8 cellular contexts compared by ENCODE assay signal in genomic region chr15:48330045-48330840, GRCh38. TPM values are rescaled to one million over a fixed set of nuclear protein-coding genes. Genes with fewer than 3 reads are reported as not detected.
DNase-seq lines count a peak whose midpoint lies in the region; ATAC-seq and TF ChIP-seq lines count a peak whose summit lies in the region.

No MANE protein-coding gene starts in this region.

- H3K4me2 ChIP-seq in GM23248 (ENCODE audit: unreplicated experiment), result peak overlapping the region; percentile 92

- in situ Hi-C loops in GM23248 (cut with MboI), result no loop called here

- ATAC-seq in SK-N-SH treated with all-trans-retinoic acid at 6 μM for 48 hours (peak; percentile 12), psoas muscle (no peak)
- no peak for ATAC-seq in activated CD4-positive, CD25-positive, alpha-beta regulatory T cell treated with anti-CD3 and anti-CD28 coated beads, Interleukin-2, amount 50 U/mL, for 24 hours

- intact Hi-C loops in psoas muscle (cut with DNase I), result no loop called here

- H3K4me1 ChIP-seq in GM23248 (ENCODE audit: insufficient read depth) (peaks cover 11% of the 10 kb centered on the region; the same call in 1 of the 2 replicates), psoas muscle (peaks cover 24% of the 10 kb centered on the region)

- TF ChIP-seq CTCF in fibroblast of mammary gland (conservative IDR thresholded peaks at IDR 0.05; ENCODE audit: control insufficient read depth, insufficient read depth, low read depth, low read length), result no peak
- TF ChIP-seq CTCF in psoas muscle (IDR thresholded peaks at IDR 0.05), result no peak

- no peaks in the 10 kb centered on the region for H3K27me3 ChIP-seq in GM23248 (replicated peaks; ENCODE audit: insufficient read depth)
- no peaks in the 10 kb centered on the region for H3K27me3 ChIP-seq in psoas muscle (ENCODE audit: insufficient read depth in 3 of 3, low read length in 2 of 3)

- peak overlapping the region; percentile 91 for H3K4me3 ChIP-seq in GM23248
- peak overlapping the region; percentile 85 for H3K4me3 ChIP-seq in fibroblast of mammary gland (ENCODE audit: control insufficient read depth, low read depth, low read length)
- H3K4me3 ChIP-seq in psoas muscle, result peak overlapping the region; percentile 98

- DNase-seq in GM23248 (peak; percentile 46), fibroblast of mammary gland (ENCODE audit: low read depth) (no peak), psoas muscle (no peak), UCSD-AML1 (lab: John Stamatoyannopoulos, UW; ENCODE audit: unreplicated experiment) (no peak), NCI-H774 (lab: John Stamatoyannopoulos, UW) (no peak)
- no peak for DNase-seq in activated CD4-positive, CD25-positive, alpha-beta regulatory T cell (lab: John Stamatoyannopoulos, UW)

- peaks cover 27% of the 10 kb centered on the region for H3K79me2 ChIP-seq in GM23248 (ENCODE audit: insufficient read depth)

- no peaks in the 10 kb centered on the region for H3K9me2 ChIP-seq in GM23248 (ENCODE audit: insufficient read depth)

- WGBS in GM23248 (ENCODE audit: low coverage in 1 of 2, low lambda C conversion rate in 2 of 2, missing lambda C conversion rate in 2 of 2), 2 experiments, result 12 to 14% methylated on average over 12 of the region's 12 CpGs
- 14 to 17% (median 14%) methylated on average over 12 of the region's 12 CpGs for WGBS in psoas muscle, 3 donors

- H3K9me3 ChIP-seq in GM23248 (ENCODE audit: low read depth) (no peaks in the 10 kb centered on the region), psoas muscle (no peaks in the 10 kb centered on the region)

- peak overlapping the region; percentile 96 for H3K9ac ChIP-seq in GM23248

- peak overlapping the region; percentile 84 for H2AFZ ChIP-seq in GM23248

- peaks cover 6% of the 10 kb centered on the region; the same call in 1 of the 2 replicates for H3F3A ChIP-seq in GM23248 (ENCODE audit: insufficient read depth)

- H3K36me3 ChIP-seq in GM23248 (ENCODE audit: low read depth) (no peaks in the 10 kb centered on the region), psoas muscle (ENCODE audit: insufficient read depth in 1 of 2, low read depth in 1 of 2) (peaks cover 5 to 20% of the 10 kb centered on the region in 2 donors)

- no peaks in the 10 kb centered on the region for H4K20me1 ChIP-seq in GM23248 (ENCODE audit: insufficient read depth)

- peak overlapping the region; percentile 90 for H3K27ac ChIP-seq in GM23248
- peak overlapping the region; percentile 98 for H3K27ac ChIP-seq in psoas muscle

TF ChIP-seq in SK-N-SH treated with all-trans-retinoic acid at 6 μM for 48 hours, 23 proteins besides CTCF, POLR2A, EP300 and RAD21:
- TF ChIP-seq ZFP3 (CRISPR knock-in tag; IDR thresholded peaks at IDR 0.05), result no peak
- TF ChIP-seq ZC3H10 (CRISPR knock-in tag; IDR thresholded peaks at IDR 0.05), result no peak
- TF ChIP-seq ZNF8 (CRISPR knock-in tag; IDR thresholded peaks at IDR 0.05), result no peak
- TF ChIP-seq ZFP30 (CRISPR knock-in tag; IDR thresholded peaks at IDR 0.05), result no peak
- TF ChIP-seq PATZ1 (CRISPR knock-in tag; IDR thresholded peaks at IDR 0.05; ENCODE audit: borderline replicate concordance), result no peak
- no peak for TF ChIP-seq POU6F1 (CRISPR knock-in tag; IDR thresholded peaks at IDR 0.05; ENCODE audit: borderline replicate concordance, low read depth)
- TF ChIP-seq CSDC2 (CRISPR knock-in tag; IDR thresholded peaks at IDR 0.05), result no peak
- TF ChIP-seq ESRRG (CRISPR knock-in tag; IDR thresholded peaks at IDR 0.05), result no peak
- no peak for TF ChIP-seq CREB5 (CRISPR knock-in tag; IDR thresholded peaks at IDR 0.05; ENCODE audit: low read depth)
- no peak for TF ChIP-seq GLIS3 (CRISPR knock-in tag; IDR thresholded peaks at IDR 0.05)
- no peak for TF ChIP-seq RARB (CRISPR knock-in tag; IDR thresholded peaks at IDR 0.05)
- TF ChIP-seq PPARA (CRISPR knock-in tag; IDR thresholded peaks at IDR 0.05; ENCODE audit: borderline replicate concordance), result no peak
- TF ChIP-seq ZNF70 (CRISPR knock-in tag; IDR thresholded peaks at IDR 0.05), result no peak
- no peak for TF ChIP-seq TSHZ2 (CRISPR knock-in tag; IDR thresholded peaks at IDR 0.05)

RNA-seq across cellular contexts. Expression of gene DUT, which starts 1.0 kb away (rescaled TPM):
- 78.0 and 80.6 TPM in 2 replicates for total RNA-seq in GM23248 (2014; rRNA removed; shearing (Covaris generic))
- polyA plus RNA-seq in GM23248 (2016; fragmentation: Nextera tagmentation; extraction: Ambion mirVana) (149 and 156 TPM in 2 replicates), psoas muscle (10 to 100 TPM; 29.5 to 33.1 (median 32.2) TPM)
- 10 to 100 TPM; 37.4 to 56.0 (median 43.3) TPM for total RNA-seq in psoas muscle
